Comparison of ENCODE assay signal across 31 cellular contexts in genomic region chr10:90644165-90644564, GRCh38.
DNase-seq lines count a peak whose midpoint lies in the region; ATAC-seq and TF ChIP-seq lines count a peak whose summit lies in the region.
"Had no signal": no experiment of that assay in that cellular context is flagged by ENCODE, and none has a peak within 500 bp of the region (broad histone marks: within the 10 kb centered on the region; RNA-seq: fewer than 3 reads in every experiment).

No MANE protein-coding gene starts in this region.

- 49% methylated on average over 3 of the region's 3 CpGs for WGBS in mammary epithelial cell (ENCODE audit: low coverage, missing lambda C conversion rate)
- 32% methylated on average over 3 of the region's 3 CpGs for WGBS in smooth muscle cell (ENCODE audit: low lambda C conversion rate)

- DNase-seq in HCEC 1CT: peak; percentile 51
- peak; percentile 83 for DNase-seq in mammary epithelial cell
- DNase-seq in islet precursor cell: peak; percentile 67
- no peak for DNase-seq in smooth muscle cell (lab: John Stamatoyannopoulos, UW; ENCODE audit: unreplicated experiment)
- DNase-seq in chondrocyte (ENCODE audit: low spot score): no peak
- DNase-seq in cortex of kidney (lab: John Stamatoyannopoulos, UW): no peak
- DNase-seq: activated CD4-positive, alpha-beta T cell treated with anti-CD3 and anti-CD28 coated beads for 4 hours; activated CD8-positive, alpha-beta memory T cell treated with anti-CD3 and anti-CD28 coated beads for 24 hours; activated gamma-delta T cell treated with Interleukin-2 at 50 U/mL for 16 hours; activated naive CD8-positive, alpha-beta T cell treated with anti-CD3 and anti-CD28 coated beads, Interleukin-2, amount 50 U/mL, for 24 hours; activated T-cell treated with anti-CD3 and anti-CD28 coated beads, Interleukin-2, amount 50 U/mL, for 24 hours; DMS53; effector CD4-positive, alpha-beta T cell; erythroblast; gastrocnemius medialis; hypothalamus; immature natural killer cell; left lung; naive thymus-derived CD4-positive, alpha-beta T cell; NCI-H1048; NCI-H1694; NCI-H510A treated with DMSO at 0.1 percent for 48 hours; occipital lobe; PC-9; Right ventricle myocardium superior; stimulated activated CD4-positive, alpha-beta T cell treated with anti-CD3 and anti-CD28 coated beads, Interleukin-2, amount 100 ng/mL, for 24 hours had no signal

- H3K4me3 Mint-ChIP-seq in chondrocyte (ENCODE audit: unreplicated experiment): no peak overlapping the region
- H3K4me3 Mint-ChIP-seq: activated naive CD8-positive, alpha-beta T cell treated with anti-CD3 and anti-CD28 coated beads, Interleukin-2, amount 50 U/mL, for 24 hours; activated T-cell treated with anti-CD3 and anti-CD28 coated beads, Interleukin-2, amount 50 U/mL, for 24 hours; immature natural killer cell; mesothelial cell of epicardium; naive thymus-derived CD4-positive, alpha-beta T cell had no signal

- CTCF ChIA-PET in mammary epithelial cell (lab: Charles Lee; ENCODE audit: low non-redundant PET): no interaction called here

- H3K4me1 Mint-ChIP-seq in chondrocyte (ENCODE audit: low read depth): peaks cover 6% of the 10 kb centered on the region
- H3K4me1 Mint-ChIP-seq: activated naive CD8-positive, alpha-beta T cell treated with anti-CD3 and anti-CD28 coated beads, Interleukin-2, amount 50 U/mL, for 24 hours; immature natural killer cell; naive thymus-derived CD4-positive, alpha-beta T cell had no signal

- H3K27ac Mint-ChIP-seq in chondrocyte (ENCODE audit: unreplicated experiment): no peak overlapping the region
- H3K27ac Mint-ChIP-seq: activated naive CD8-positive, alpha-beta T cell treated with anti-CD3 and anti-CD28 coated beads, Interleukin-2, amount 50 U/mL, for 24 hours; activated T-cell treated with anti-CD3 and anti-CD28 coated beads, Interleukin-2, amount 50 U/mL, for 24 hours; immature natural killer cell; mesothelial cell of epicardium; naive thymus-derived CD4-positive, alpha-beta T cell had no signal

- H3K27ac ChIP-seq in mammary epithelial cell (ENCODE audit: insufficient read depth, low read depth, low read length) (peak overlapping the region; percentile 19), smooth muscle cell (ENCODE audit: low read depth) (peak overlapping the region; percentile 24)
- H3K27ac ChIP-seq: BLaER1 treated with 17β-estradiol and CSF1 and Interleukin-3, amounts not matched to agents 10 nM and 100 nM; gastrocnemius medialis; left lung; PC-9; tibial nerve; VCaP had no signal

- ATAC-seq in HG03045 (IDR thresholded peaks at IDR 0.05; ENCODE audit: unreplicated experiment): no peak
- ATAC-seq: activated naive CD8-positive, alpha-beta T cell treated with anti-CD3 and anti-CD28 coated beads, Interleukin-2, amount 50 U/mL, for 24 hours; gastrocnemius medialis; left lung; naive thymus-derived CD4-positive, alpha-beta T cell had no signal

- H4K20me1 ChIP-seq in mammary epithelial cell (ENCODE audit: insufficient read depth, low read length) (no peaks in the 10 kb centered on the region), smooth muscle cell (ENCODE audit: low read depth) (no peaks in the 10 kb centered on the region)
- H4K20me1 ChIP-seq: BLaER1 treated with 17β-estradiol and CSF1 and Interleukin-3, amounts not matched to agents 10 nM and 100 nM had no signal

- H2AFZ ChIP-seq in mammary epithelial cell (ENCODE audit: low read depth, low read length) (no peak overlapping the region), smooth muscle cell (ENCODE audit: low read depth) (no peak overlapping the region)
- H2AFZ ChIP-seq: PC-9 had no signal

- H3K36me3 ChIP-seq in mammary epithelial cell (ENCODE audit: insufficient read depth, low read length) (no peaks in the 10 kb centered on the region), smooth muscle cell (ENCODE audit: low read depth) (no peaks in the 10 kb centered on the region)
- H3K36me3 ChIP-seq: BLaER1 treated with 17β-estradiol and CSF1 and Interleukin-3, amounts not matched to agents 10 nM and 100 nM; gastrocnemius medialis; left lung; tibial nerve had no signal

- H3K4me1 ChIP-seq in mammary epithelial cell (ENCODE audit: insufficient read depth, low read length): peaks cover 4% of the 10 kb centered on the region
- peaks cover 15% of the 10 kb centered on the region for H3K4me1 ChIP-seq in smooth muscle cell (ENCODE audit: low read depth)
- H3K4me1 ChIP-seq: BLaER1 treated with 17β-estradiol and CSF1 and Interleukin-3, amounts not matched to agents 10 nM and 100 nM; tibial nerve had no signal

- TF ChIP-seq CTCF in mammary epithelial cell (conservative IDR thresholded peaks at IDR 0.05 in 1 of 2, IDR thresholded peaks at IDR 0.05 in 1 of 2; ENCODE audit: extremely low read depth in 1 of 2, insufficient read depth in 1 of 2, low read depth in 1 of 2, low read length in 2 of 2): no peak
- no peak for TF ChIP-seq CTCF in smooth muscle cell (IDR thresholded peaks at IDR 0.05; ENCODE audit: borderline replicate concordance, insufficient read depth, poor library complexity, severe bottlenecking)
- TF ChIP-seq CTCF in chondrocyte (IDR thresholded peaks at IDR 0.05): no peak

- intact Hi-C loops in mammary epithelial cell (cut with micrococcal nuclease): no loop called here

- no peaks in the 10 kb centered on the region for H3K27me3 ChIP-seq in mammary epithelial cell (ENCODE audit: insufficient read depth, low read length)
- H3K27me3 ChIP-seq in smooth muscle cell (ENCODE audit: low read depth): no peaks in the 10 kb centered on the region
- H3K27me3 ChIP-seq: BLaER1 treated with 17β-estradiol and CSF1 and Interleukin-3, amounts not matched to agents 10 nM and 100 nM; gastrocnemius medialis; left lung; tibial nerve had no signal

- no TSS peak for BruUV-seq in mammary epithelial cell (replicated peaks; lab: Mats Ljungman, UMichigan)

- H3K4me2 ChIP-seq in mammary epithelial cell (ENCODE audit: insufficient read depth, low read depth, low read length) (no peak overlapping the region), smooth muscle cell (peak overlapping the region; percentile 47)
- H3K4me2 ChIP-seq: BLaER1 treated with 17β-estradiol and CSF1 and Interleukin-3, amounts not matched to agents 10 nM and 100 nM; PC-9 had no signal

- no peaks in the 10 kb centered on the region for H3K9me3 Mint-ChIP-seq in chondrocyte (ENCODE audit: low read depth)
- H3K9me3 Mint-ChIP-seq: activated naive CD8-positive, alpha-beta T cell treated with anti-CD3 and anti-CD28 coated beads, Interleukin-2, amount 50 U/mL, for 24 hours; activated T-cell treated with anti-CD3 and anti-CD28 coated beads, Interleukin-2, amount 50 U/mL, for 24 hours had no signal

- H3F3A ChIP-seq in smooth muscle cell (ENCODE audit: low read depth): peaks cover 7% of the 10 kb centered on the region

- no peaks in the 10 kb centered on the region for H3K9me3 ChIP-seq in mammary epithelial cell (replicated peaks; ENCODE audit: insufficient read depth, low read length)
- H3K9me3 ChIP-seq in smooth muscle cell (replicated peaks; ENCODE audit: low read depth): no peaks in the 10 kb centered on the region
- H3K9me3 ChIP-seq: gastrocnemius medialis, left lung, tibial nerve had no signal

- H3K9ac ChIP-seq in mammary epithelial cell (ENCODE audit: insufficient read depth, low read length): no peak overlapping the region
- no peak overlapping the region for H3K9ac ChIP-seq in smooth muscle cell (ENCODE audit: low read depth)
- H3K9ac ChIP-seq: BLaER1 treated with 17β-estradiol and CSF1 and Interleukin-3, amounts not matched to agents 10 nM and 100 nM had no signal

- H3K4me3 ChIP-seq in mammary epithelial cell (replicated peaks in 1 of 3; ENCODE audit: insufficient read depth in 1 of 3, low read depth in 2 of 3, low read length in 3 of 3) (no peak overlapping the region), smooth muscle cell (no peak overlapping the region)
- H3K4me3 ChIP-seq: BLaER1 treated with 17β-estradiol and CSF1 and Interleukin-3, amounts not matched to agents 10 nM and 100 nM; gastrocnemius medialis; left lung; PC-9; tibial nerve had no signal

- in situ Hi-C loops in mammary epithelial cell (cut with MboI; ENCODE audit: low sequenced_read_pairs in 2 of 2): no loop called here

- H3K79me2 ChIP-seq in mammary epithelial cell (ENCODE audit: insufficient read depth, low read length) (no peaks in the 10 kb centered on the region), smooth muscle cell (ENCODE audit: low read depth) (no peaks in the 10 kb centered on the region)

- H3K36me3 Mint-ChIP-seq in chondrocyte (ENCODE audit: low read depth): no peaks in the 10 kb centered on the region
- H3K36me3 Mint-ChIP-seq: immature natural killer cell; mesothelial cell of epicardium; naive thymus-derived CD4-positive, alpha-beta T cell had no signal

- peaks cover 19% of the 10 kb centered on the region for H3K27me3 Mint-ChIP-seq in chondrocyte (ENCODE audit: low read depth)
- H3K27me3 Mint-ChIP-seq: activated naive CD8-positive, alpha-beta T cell treated with anti-CD3 and anti-CD28 coated beads, Interleukin-2, amount 50 U/mL, for 24 hours; activated T-cell treated with anti-CD3 and anti-CD28 coated beads, Interleukin-2, amount 50 U/mL, for 24 hours had no signal

- dilution Hi-C loops in mammary epithelial cell (cut with HindIII; ENCODE audit: low sequenced_read_pairs): no loop called here

Comparison
In these comparisons a context has a peak if more than half of its experiments do, and no peak if none do; other contexts are left out.
1. DNase-seq: peak in HCEC 1CT (single experiment), mammary epithelial cell (single experiment) and islet precursor cell (single experiment); none in smooth muscle cell (single experiment), chondrocyte (single experiment) and cortex of kidney (single experiment).